13 cellular contexts compared by ENCODE assay signal in genomic region chr16:85312642-85313540, GRCh38.
DNase-seq lines count a peak whose midpoint lies in the region; ATAC-seq and TF ChIP-seq lines count a peak whose summit lies in the region.
"Had no signal": no experiment of that assay in that cellular context is flagged by ENCODE, and none has a peak within 500 bp of the region (broad histone marks: within the 10 kb centered on the region; RNA-seq: fewer than 3 reads in every experiment).

No MANE protein-coding gene starts in this region.

- TF ChIP-seq CTCF in activated CD8-positive, alpha-beta T cell treated with anti-CD3 and anti-CD28 coated beads for 36 hours (IDR thresholded peaks at IDR 0.05): no peak
- TF ChIP-seq CTCF in RWPE2 (IDR thresholded peaks at IDR 0.05; ENCODE audit: poor library complexity, severe bottlenecking): no peak

- no peak overlapping the region for H3K27ac ChIP-seq in RWPE2 (ENCODE audit: poor library complexity, severe bottlenecking)
- H3K27ac ChIP-seq in substantia nigra (ENCODE audit: low read depth, low read length, poor library complexity, severe bottlenecking): peak overlapping the region; percentile 35
- H3K27ac ChIP-seq: A549, vagina had no signal

- H3K4me1 Mint-ChIP-seq in activated CD8-positive, alpha-beta T cell treated with anti-CD3 and anti-CD28 coated beads, Interleukin-2, amount 10 ng/mL, durations not matched to agents 7 days and 5 days (ENCODE audit: low read depth): peaks cover 38% of the 10 kb centered on the region
- peaks cover 31% of the 10 kb centered on the region for H3K4me1 Mint-ChIP-seq in activated CD8-positive, alpha-beta T cell treated with anti-CD3 and anti-CD28 coated beads for 36 hours (ENCODE audit: low read depth)

- POLR2A ChIA-PET in activated CD8-positive, alpha-beta T cell treated with anti-CD3 and anti-CD28 coated beads, Interleukin-2, amount 10 ng/mL, durations not matched to agents 7 days and 5 days (lab: Charles Lee): interaction anchor here (0.6 kb wide), 1 partner anchor 11 kb away, joined by 3 read pairs; no protein-coding TSS in a partner anchor
- POLR2A ChIA-PET in activated CD8-positive, alpha-beta T cell treated with anti-CD3 and anti-CD28 coated beads for 36 hours (lab: Charles Lee): no interaction called here

- DNase-seq in activated CD8-positive, alpha-beta T cell treated with anti-CD3 and anti-CD28 coated beads, Interleukin-2, amount 10 ng/mL, durations not matched to agents 7 days and 5 days: no peak
- DNase-seq in activated CD8-positive, alpha-beta T cell treated with anti-CD3 and anti-CD28 coated beads for 36 hours: no peak
- DNase-seq in RWPE2 (ENCODE audit: low spot score): no peak
- DNase-seq in iris pigment epithelial cell (ENCODE audit: low read depth): peak; percentile 28
- DNase-seq in substantia nigra (lab: John Stamatoyannopoulos, UW): peak in 1 of 49 donors; percentile 52
- no peak for DNase-seq in NK-92 (lab: John Stamatoyannopoulos, UW; ENCODE audit: unreplicated experiment)
- DNase-seq in stimulated activated naive CD4-positive, alpha-beta T cell (lab: John Stamatoyannopoulos, UW): no peak
- no peak for DNase-seq in NCI-H2107 treated with DMSO at 0.1 percent for 48 hours (lab: John Stamatoyannopoulos, UW; ENCODE audit: unreplicated experiment)
- DNase-seq: NCI-H2029, spleen had no signal

- no peaks in the 10 kb centered on the region for H3K27me3 ChIP-seq in RWPE2 (ENCODE audit: insufficient read depth, poor library complexity, severe bottlenecking)
- H3K27me3 ChIP-seq: vagina had no signal

- no peaks in the 10 kb centered on the region for H3K36me3 Mint-ChIP-seq in activated CD8-positive, alpha-beta T cell treated with anti-CD3 and anti-CD28 coated beads, Interleukin-2, amount 10 ng/mL, durations not matched to agents 7 days and 5 days (ENCODE audit: low read depth)
- no peaks in the 10 kb centered on the region for H3K36me3 Mint-ChIP-seq in activated CD8-positive, alpha-beta T cell treated with anti-CD3 and anti-CD28 coated beads for 36 hours (ENCODE audit: low read depth)

- no peaks in the 10 kb centered on the region for H3K36me3 ChIP-seq in RWPE2 (ENCODE audit: low read depth)
- H3K36me3 ChIP-seq: spleen, vagina had no signal

- intact Hi-C loops in activated CD8-positive, alpha-beta T cell treated with anti-CD3 and anti-CD28 coated beads for 36 hours (cut with micrococcal nuclease): no loop called here

- CTCF ChIA-PET in activated CD8-positive, alpha-beta T cell treated with anti-CD3 and anti-CD28 coated beads, Interleukin-2, amount 10 ng/mL, durations not matched to agents 7 days and 5 days (lab: Charles Lee): no interaction called here
- CTCF ChIA-PET in activated CD8-positive, alpha-beta T cell treated with anti-CD3 and anti-CD28 coated beads for 36 hours (lab: Charles Lee): no interaction called here

- ATAC-seq in activated CD8-positive, alpha-beta T cell treated with anti-CD3 and anti-CD28 coated beads, Interleukin-2, amount 10 ng/mL, durations not matched to agents 7 days and 5 days: no peak
- no peak for ATAC-seq in activated CD8-positive, alpha-beta T cell treated with anti-CD3 and anti-CD28 coated beads for 36 hours
- ATAC-seq in RWPE2 (ENCODE audit: low read depth): 0 out of 3 replicates have a peak, but pooled peaks have one; percentile 21
- ATAC-seq: A549 had no signal

- H3K4me1 ChIP-seq in RWPE2 (ENCODE audit: insufficient read depth, poor library complexity, severe bottlenecking): peaks cover 10% of the 10 kb centered on the region
- H3K4me1 ChIP-seq: A549 had no signal

- H3K27me3 Mint-ChIP-seq in activated CD8-positive, alpha-beta T cell treated with anti-CD3 and anti-CD28 coated beads, Interleukin-2, amount 10 ng/mL, durations not matched to agents 7 days and 5 days (ENCODE audit: low read depth): no peaks in the 10 kb centered on the region
- H3K27me3 Mint-ChIP-seq in activated CD8-positive, alpha-beta T cell treated with anti-CD3 and anti-CD28 coated beads for 36 hours: no peaks in the 10 kb centered on the region

- no peak overlapping the region for H3K4me3 ChIP-seq in RWPE2 (ENCODE audit: severe bottlenecking)
- H3K4me3 ChIP-seq: A549, spleen, vagina had no signal

- no peaks in the 10 kb centered on the region for H3K9me3 ChIP-seq in RWPE2 (ENCODE audit: severe bottlenecking)
- H3K9me3 ChIP-seq: A549, spleen, vagina had no signal

- H3K9me3 Mint-ChIP-seq in activated CD8-positive, alpha-beta T cell treated with anti-CD3 and anti-CD28 coated beads, Interleukin-2, amount 10 ng/mL, durations not matched to agents 7 days and 5 days (ENCODE audit: insufficient read depth): no peaks in the 10 kb centered on the region
- no peaks in the 10 kb centered on the region for H3K9me3 Mint-ChIP-seq in activated CD8-positive, alpha-beta T cell treated with anti-CD3 and anti-CD28 coated beads for 36 hours
- H3K9me3 Mint-ChIP-seq: IgD-negative memory B cell had no signal

- H3K27ac Mint-ChIP-seq in activated CD8-positive, alpha-beta T cell treated with anti-CD3 and anti-CD28 coated beads, Interleukin-2, amount 10 ng/mL, durations not matched to agents 7 days and 5 days: peak overlapping the region; percentile 23
- H3K27ac Mint-ChIP-seq in activated CD8-positive, alpha-beta T cell treated with anti-CD3 and anti-CD28 coated beads for 36 hours: no peak overlapping the region

- no peak overlapping the region for H3K4me3 Mint-ChIP-seq in activated CD8-positive, alpha-beta T cell treated with anti-CD3 and anti-CD28 coated beads, Interleukin-2, amount 10 ng/mL, durations not matched to agents 7 days and 5 days
- no peak overlapping the region for H3K4me3 Mint-ChIP-seq in activated CD8-positive, alpha-beta T cell treated with anti-CD3 and anti-CD28 coated beads for 36 hours
